Comparison of ENCODE assay signal across 9 cellular contexts in genomic region chr4:1939664-1940509, GRCh38.
A peak's percentile ranks its signal among the peaks of the same experiment; 100 is the strongest.
DNase-seq lines count a peak whose midpoint lies in the region; ATAC-seq and TF ChIP-seq lines count a peak whose summit lies in the region.
"Had no signal": no experiment of that assay in that cellular context is flagged by ENCODE, and none has a peak within 500 bp of the region (broad histone marks: within the 10 kb centered on the region; RNA-seq: fewer than 3 reads in every experiment).

No MANE protein-coding gene starts in this region.

- DNase-seq in A673 (ENCODE audit: low spot score) (peak; percentile 17), HS-27A (ENCODE audit: low read depth) (peak; percentile 58), right cardiac atrium (no peak), BE2C (no peak), DMS114 treated with DMSO at 0.1 percent for 48 hours (lab: John Stamatoyannopoulos, UW; ENCODE audit: unreplicated experiment) (no peak)
- no peak for DNase-seq in stimulated activated CD4-positive, alpha-beta T cell treated with anti-CD3 and anti-CD28 coated beads, Interleukin-1b, Interleukin-23, amount 100 ng/mL, for 48 hours
- DNase-seq: activated naive CD4-positive, alpha-beta T cell treated with anti-CD3 and anti-CD28 coated beads, Interleukin-2, amount 10 ng/mL, durations not matched to agents 7 days and 5 days had no signal

- H3K27me3 ChIP-seq in A673 (replicated peaks; ENCODE audit: insufficient read depth, low read depth, low read length, poor library complexity) (no peaks in the 10 kb centered on the region), right cardiac atrium (ENCODE audit: control insufficient read depth, insufficient read depth) (no peaks in the 10 kb centered on the region), BE2C (no peaks in the 10 kb centered on the region)

- peak; percentile 69 to 86 for ATAC-seq in right cardiac atrium
- no peak for ATAC-seq in HG03139 (IDR thresholded peaks at IDR 0.05; ENCODE audit: unreplicated experiment)

- H3K4me3 ChIP-seq in A673 (ENCODE audit: low read depth, low read length, poor library complexity, severe bottlenecking), result no peak overlapping the region
- no peak overlapping the region for H3K4me3 ChIP-seq in right cardiac atrium (ENCODE audit: low read length)
- no peak overlapping the region for H3K4me3 ChIP-seq in BE2C (ENCODE audit: low read depth, low read length)

- no TSS peak for BruUV-seq in A673 (replicated peaks; lab: Mats Ljungman, UMichigan)

- no peak overlapping the region for H3K27ac ChIP-seq in A673 (ENCODE audit: low read depth, low read length, poor library complexity, severe bottlenecking)
- peak overlapping the region; percentile 7 for H3K27ac ChIP-seq in angular gyrus (ENCODE audit: low read depth, low read length)
- no peak overlapping the region for H3K27ac ChIP-seq in right cardiac atrium (ENCODE audit: low read length)

- CTCF ChIA-PET in A673 (lab: Charles Lee), result no interaction called here

- H3K9me3 ChIP-seq in A673 (ENCODE audit: low read depth, low read length, poor library complexity, severe bottlenecking) (no peaks in the 10 kb centered on the region), right cardiac atrium (ENCODE audit: control insufficient read depth, low read length) (no peaks in the 10 kb centered on the region), BE2C (no peaks in the 10 kb centered on the region)

- POLR2A ChIA-PET in A673 (lab: Charles Lee; ENCODE audit: low non-redundant PET), result no interaction called here

- H3K4me1 ChIP-seq in A673 (ENCODE audit: insufficient read depth, low read length, poor library complexity, severe bottlenecking) (peaks cover 3% of the 10 kb centered on the region), right cardiac atrium (ENCODE audit: control insufficient read depth, insufficient read depth, low read length) (peaks cover 3% of the 10 kb centered on the region), BE2C (no peaks in the 10 kb centered on the region; the same call in 1 of the 2 replicates)

- 78% methylated on average over 11 of the region's 11 CpGs for WGBS in right cardiac atrium

- TF ChIP-seq CTCF in A673 (conservative IDR thresholded peaks at IDR 0.05; ENCODE audit: low read depth, low read length) (no peak), BE2C (IDR thresholded peaks at IDR 0.05; ENCODE audit: low read depth, low read length) (no peak)

- intact Hi-C loops in A673 (cut with micrococcal nuclease; ENCODE audit: unreplicated experiment), result no loop called here
- intact Hi-C loops in right cardiac atrium (cut with DNase I), result no loop called here

- H3K36me3 ChIP-seq in A673 (ENCODE audit: insufficient read depth, low read length, poor library complexity, severe bottlenecking) (peaks cover 94% of the 10 kb centered on the region), BE2C (peaks cover 58% of the 10 kb centered on the region)

Comparison
In these comparisons a context has a peak if more than half of its experiments do, and no peak if none do; other contexts are left out.
1. DNase-seq: peak in A673 (single experiment) and HS-27A (single experiment); none in right cardiac atrium (0 of 3), BE2C (single experiment), DMS114 treated with DMSO at 0.1 percent for 48 hours (single experiment) and stimulated activated CD4-positive, alpha-beta T cell treated with anti-CD3 and anti-CD28 coated beads, Interleukin-1b, Interleukin-23, amount 100 ng/mL, for 48 hours (single experiment).